Comparison of ENCODE assay signal across 8 cellular contexts in genomic region chr16:71542377-71542776, GRCh38. TPM values are rescaled to one million over a fixed set of nuclear protein-coding genes. Genes with fewer than 3 reads are reported as not detected.
A peak's percentile ranks its signal among the peaks of the same experiment; 100 is the strongest.
DNase-seq lines count a peak whose midpoint lies in the region; ATAC-seq and TF ChIP-seq lines count a peak whose summit lies in the region.

No MANE protein-coding gene starts in this region.

- no peaks in the 10 kb centered on the region for H3K4me1 ChIP-seq in esophagus squamous epithelium

- CTCF ChIA-PET in activated CD4-positive, alpha-beta memory T cell treated with anti-CD3 and anti-CD28 coated beads, Interleukin-2, amount 10 ng/mL, durations not matched to agents 7 days and 5 days (lab: Charles Lee), result interaction anchor here (0.7 to 2.7 kb wide), 4 partner anchors 9 to 69 kb away, joined by 3 to 10 read pairs (median 5); no protein-coding TSS in a partner anchor

- H3K36me3 Mint-ChIP-seq in activated CD4-positive, alpha-beta memory T cell treated with anti-CD3 and anti-CD28 coated beads, Interleukin-2, amount 10 ng/mL, durations not matched to agents 7 days and 5 days (ENCODE audit: low read depth), result no peaks in the 10 kb centered on the region

- peaks cover 2% of the 10 kb centered on the region for H3K27me3 Mint-ChIP-seq in activated CD4-positive, alpha-beta memory T cell treated with anti-CD3 and anti-CD28 coated beads, Interleukin-2, amount 10 ng/mL, durations not matched to agents 7 days and 5 days

- peak in 5 of 6 experiments; percentile 15 to 47 (median 24) for TF ChIP-seq CTCF in esophagus squamous epithelium (IDR thresholded peaks at IDR 0.05)

- no peak overlapping the region for H3K4me3 ChIP-seq in esophagus squamous epithelium

- ATAC-seq in GM21529 (IDR thresholded peaks at IDR 0.05; ENCODE audit: unreplicated experiment) (peak; percentile 56), sciatic nerve (no peak), HG02840 (IDR thresholded peaks at IDR 0.05; ENCODE audit: low FRiP score, unreplicated experiment) (no peak)

- intact Hi-C loops in esophagus squamous epithelium (cut with DNase I), result no loop called here
- intact Hi-C loops in sciatic nerve (cut with DNase I), result no loop called here

- POLR2A ChIA-PET in activated CD4-positive, alpha-beta memory T cell treated with anti-CD3 and anti-CD28 coated beads, Interleukin-2, amount 10 ng/mL, durations not matched to agents 7 days and 5 days (lab: Charles Lee), result interaction anchor here (1.2 kb wide), 1 partner anchor 23 kb away, joined by 3 read pairs; no protein-coding TSS in a partner anchor

- H3K9me3 Mint-ChIP-seq in activated CD4-positive, alpha-beta memory T cell treated with anti-CD3 and anti-CD28 coated beads, Interleukin-2, amount 10 ng/mL, durations not matched to agents 7 days and 5 days, result no peaks in the 10 kb centered on the region

- H3K9me3 ChIP-seq in esophagus squamous epithelium, result no peaks in the 10 kb centered on the region

- TF ChIP-seq POLR2A in esophagus squamous epithelium (IDR thresholded peaks at IDR 0.05), result no peak

- H3K27ac ChIP-seq in esophagus squamous epithelium, result no peak overlapping the region

- H3K4me3 Mint-ChIP-seq in activated CD4-positive, alpha-beta memory T cell treated with anti-CD3 and anti-CD28 coated beads, Interleukin-2, amount 10 ng/mL, durations not matched to agents 7 days and 5 days, result no peak overlapping the region

- no peaks in the 10 kb centered on the region for H3K36me3 ChIP-seq in esophagus squamous epithelium

- H3K4me1 Mint-ChIP-seq in activated CD4-positive, alpha-beta memory T cell treated with anti-CD3 and anti-CD28 coated beads, Interleukin-2, amount 10 ng/mL, durations not matched to agents 7 days and 5 days, result peaks cover 3% of the 10 kb centered on the region

- H3K27me3 ChIP-seq in esophagus squamous epithelium, result no peaks in the 10 kb centered on the region

- DNase-seq in COLO829 (ENCODE audit: low spot score), result peak; percentile 7
- peak; percentile 7 for DNase-seq in NCI-H146 treated with DMSO at 0.1 percent for 48 hours (lab: John Stamatoyannopoulos, UW; ENCODE audit: unreplicated experiment)
- peak; percentile 71 for DNase-seq in activated CD4-positive, alpha-beta memory T cell treated with anti-CD3 and anti-CD28 coated beads, Interleukin-2, amount 10 ng/mL, durations not matched to agents 7 days and 5 days
- no peak for DNase-seq in esophagus squamous epithelium (lab: John Stamatoyannopoulos, UW)
- DNase-seq in sciatic nerve (ENCODE audit: low spot score), result peak; percentile 55
- DNase-seq in T1000 (lab: John Stamatoyannopoulos, UW), result no peak

- WGBS in esophagus squamous epithelium, 2 donors, result 24 to 25% methylated on average over 5 to 9 of the region's 11 CpGs

- no peak overlapping the region for H3K27ac Mint-ChIP-seq in activated CD4-positive, alpha-beta memory T cell treated with anti-CD3 and anti-CD28 coated beads, Interleukin-2, amount 10 ng/mL, durations not matched to agents 7 days and 5 days

RNA-seq across cellular contexts. Expression of gene CHST4, which starts 16.2 kb away (rescaled TPM):
- not detected for total RNA-seq in activated CD4-positive, alpha-beta memory T cell treated with anti-CD3 and anti-CD28 coated beads, Interleukin-2, amount 10 ng/mL, durations not matched to agents 7 days and 5 days
- 1 to 10 TPM in 1 of 4 donors, not detected in 3; 2.6 TPM for total RNA-seq in esophagus squamous epithelium
- not detected for total RNA-seq in sciatic nerve

RNA-seq across cellular contexts. Expression of gene TAT, which starts 34.5 kb away (rescaled TPM):
- not detected for total RNA-seq in activated CD4-positive, alpha-beta memory T cell treated with anti-CD3 and anti-CD28 coated beads, Interleukin-2, amount 10 ng/mL, durations not matched to agents 7 days and 5 days
- total RNA-seq in esophagus squamous epithelium, result not detected
- 0.13 TPM for total RNA-seq in sciatic nerve

RNA-seq across cellular contexts. Expression of gene ZNF19, which starts 53.3 kb away (rescaled TPM):
- 1 to 10 TPM; 2.1 to 2.8 TPM for total RNA-seq in activated CD4-positive, alpha-beta memory T cell treated with anti-CD3 and anti-CD28 coated beads, Interleukin-2, amount 10 ng/mL, durations not matched to agents 7 days and 5 days
- total RNA-seq in esophagus squamous epithelium (1 to 10 TPM; 1.1 to 5.0 (median 1.7) TPM), sciatic nerve (7.8 TPM)

Comparison
In these comparisons a context has a peak if more than half of its experiments do, and no peak if none do; other contexts are left out.
1. DNase-seq: peak in COLO829 (single experiment), NCI-H146 treated with DMSO at 0.1 percent for 48 hours (single experiment), activated CD4-positive, alpha-beta memory T cell treated with anti-CD3 and anti-CD28 coated beads, Interleukin-2, amount 10 ng/mL, durations not matched to agents 7 days and 5 days (single experiment) and sciatic nerve (single experiment); none in esophagus squamous epithelium (single experiment) and T1000 (single experiment).